8 cellular contexts compared by ENCODE assay signal in genomic region chr7:45663167-45663921, GRCh38.
DNase-seq lines count a peak whose midpoint lies in the region; ATAC-seq and TF ChIP-seq lines count a peak whose summit lies in the region.

No MANE protein-coding gene starts in this region.

- intact Hi-C loops in CD14-positive monocyte (cut with micrococcal nuclease): no loop called here

- no peaks in the 10 kb centered on the region for H3K36me3 Mint-ChIP-seq in CD14-positive monocyte
- no peaks in the 10 kb centered on the region for H3K36me3 Mint-ChIP-seq in activated naive CD8-positive, alpha-beta T cell treated with anti-CD3 and anti-CD28 coated beads, Interleukin-2, amount 10 ng/mL, durations not matched to agents 7 days and 5 days

- no peak for ATAC-seq in activated naive CD8-positive, alpha-beta T cell treated with anti-CD3 and anti-CD28 coated beads, Interleukin-2, amount 10 ng/mL, durations not matched to agents 7 days and 5 days (ENCODE audit: low read depth)
- ATAC-seq in HG03378 (IDR thresholded peaks at IDR 0.05; ENCODE audit: unreplicated experiment): no peak
- no peak for ATAC-seq in GM21529 (IDR thresholded peaks at IDR 0.05; ENCODE audit: unreplicated experiment)

- H3K27ac Mint-ChIP-seq in CD14-positive monocyte: peak overlapping the region in 1 of 7 donors; percentile 1
- no peak overlapping the region for H3K27ac Mint-ChIP-seq in activated naive CD8-positive, alpha-beta T cell treated with anti-CD3 and anti-CD28 coated beads, Interleukin-2, amount 10 ng/mL, durations not matched to agents 7 days and 5 days

- POLR2A ChIA-PET in activated naive CD8-positive, alpha-beta T cell treated with anti-CD3 and anti-CD28 coated beads, Interleukin-2, amount 10 ng/mL, durations not matched to agents 7 days and 5 days (lab: Charles Lee): no interaction called here

- TF ChIP-seq CTCF in CD14-positive monocyte (IDR thresholded peaks at IDR 0.05): peak; percentile 44

- peaks cover 1 to 5% (median 3%) of the 10 kb centered on the region in 3 donors for H3K27me3 Mint-ChIP-seq in CD14-positive monocyte (ENCODE audit: low read depth in 3 of 3)
- H3K27me3 Mint-ChIP-seq in activated naive CD8-positive, alpha-beta T cell treated with anti-CD3 and anti-CD28 coated beads, Interleukin-2, amount 10 ng/mL, durations not matched to agents 7 days and 5 days: no peaks in the 10 kb centered on the region

- peaks cover 0 to 11% (median 4%) of the 10 kb centered on the region in 7 donors for H3K9me3 Mint-ChIP-seq in CD14-positive monocyte
- H3K9me3 Mint-ChIP-seq in activated naive CD8-positive, alpha-beta T cell treated with anti-CD3 and anti-CD28 coated beads, Interleukin-2, amount 10 ng/mL, durations not matched to agents 7 days and 5 days: peaks cover 1% of the 10 kb centered on the region

- no peak overlapping the region for H3K4me3 Mint-ChIP-seq in CD14-positive monocyte
- H3K4me3 Mint-ChIP-seq in activated naive CD8-positive, alpha-beta T cell treated with anti-CD3 and anti-CD28 coated beads, Interleukin-2, amount 10 ng/mL, durations not matched to agents 7 days and 5 days: no peak overlapping the region

- H3K4me1 Mint-ChIP-seq in CD14-positive monocyte: no peaks in the 10 kb centered on the region
- no peaks in the 10 kb centered on the region for H3K4me1 Mint-ChIP-seq in activated naive CD8-positive, alpha-beta T cell treated with anti-CD3 and anti-CD28 coated beads, Interleukin-2, amount 10 ng/mL, durations not matched to agents 7 days and 5 days

- DNase-seq in CD14-positive monocyte (ENCODE audit: low spot score) (no peak), HK-2 (ENCODE audit: unreplicated experiment) (peak; percentile 57), iPS-NIHi7 (ENCODE audit: extremely low spot score) (peak; percentile 82), SIG-M5 (lab: John Stamatoyannopoulos, UW) (no peak), DMS114 treated with DMSO at 0.1 percent for 48 hours (lab: John Stamatoyannopoulos, UW; ENCODE audit: unreplicated experiment) (no peak)
- peak; percentile 56 for DNase-seq in activated naive CD8-positive, alpha-beta T cell treated with anti-CD3 and anti-CD28 coated beads, Interleukin-2, amount 10 ng/mL, durations not matched to agents 7 days and 5 days

Comparison
In these comparisons a context has a peak if more than half of its experiments do, and no peak if none do; other contexts are left out.
1. DNase-seq: peak in HK-2 (single experiment), activated naive CD8-positive, alpha-beta T cell treated with anti-CD3 and anti-CD28 coated beads, Interleukin-2, amount 10 ng/mL, durations not matched to agents 7 days and 5 days (single experiment) and iPS-NIHi7 (single experiment); none in CD14-positive monocyte (single experiment), SIG-M5 (single experiment) and DMS114 treated with DMSO at 0.1 percent for 48 hours (single experiment).